8 cellular contexts compared by ENCODE assay signal in the genomic region with DNA sequence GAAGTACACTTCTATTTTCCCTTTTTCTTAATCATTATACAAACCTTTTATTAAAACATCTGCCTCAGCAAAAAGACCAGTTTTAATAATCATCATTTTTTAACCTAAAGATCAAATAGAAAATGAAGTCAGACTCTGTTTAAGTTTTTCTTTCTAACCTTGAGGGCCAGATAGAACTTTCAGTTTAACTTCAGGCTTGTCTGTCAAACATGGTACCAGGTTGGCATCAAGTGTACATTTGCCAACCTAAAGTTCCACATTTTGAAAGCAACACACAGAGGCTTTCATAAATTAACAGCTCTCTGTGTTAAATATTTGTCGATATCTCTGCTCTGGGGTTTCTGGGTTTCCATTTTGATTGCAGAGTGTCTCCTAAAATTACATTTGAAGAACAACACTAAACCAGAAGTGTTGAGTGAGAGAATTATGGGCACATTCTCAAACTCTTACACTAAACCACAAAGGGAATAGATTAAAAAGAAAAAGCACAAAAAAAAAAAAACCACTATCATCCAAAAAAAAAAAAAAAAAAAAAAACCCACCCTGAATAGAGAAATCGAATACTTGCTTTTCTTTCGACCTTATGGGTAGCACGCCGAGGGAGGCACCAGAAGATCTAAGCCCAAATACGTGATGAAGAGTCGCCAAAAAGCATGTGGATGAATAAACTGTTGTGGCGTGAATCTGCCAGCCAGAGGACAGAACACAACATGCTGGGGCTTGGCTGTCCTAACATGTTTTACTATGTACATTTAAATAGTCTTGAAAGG.
DNase-seq lines count a peak whose midpoint lies in the region; ATAC-seq and TF ChIP-seq lines count a peak whose summit lies in the region.

No MANE protein-coding gene starts in this region.

- peak overlapping the region in 1 of 2 donors; percentile 51 for H3K4me3 ChIP-seq in esophagus (ENCODE audit: low read depth in 1 of 2, low read length in 2 of 2)

- H3K36me3 Mint-ChIP-seq in neural crest cell (ENCODE audit: low read depth), result no peaks in the 10 kb centered on the region

- DNase-seq in AG20443 (ENCODE audit: low spot score) (peak; percentile 39), NCI-H446 (lab: John Stamatoyannopoulos, UW) (peak; percentile 77 to 84), neural crest cell (ENCODE audit: low read depth, low spot score) (no peak), NCI-H187 treated with DMSO at 0.1 percent for 48 hours (lab: John Stamatoyannopoulos, UW) (no peak)

- no peaks in the 10 kb centered on the region for H3K4me1 ChIP-seq in esophagus (ENCODE audit: control insufficient read depth in 2 of 2, insufficient read depth in 2 of 2, low read length in 1 of 2)

- H3K36me3 ChIP-seq in esophagus (ENCODE audit: control insufficient read depth in 2 of 2, insufficient read depth in 2 of 2, low read length in 1 of 2), result no peaks in the 10 kb centered on the region

- peaks cover 2% of the 10 kb centered on the region for H3K27me3 Mint-ChIP-seq in neural crest cell (ENCODE audit: low read depth)

- WGBS in esophagus, 2 donors, result 26 to 46% methylated on average over 8 of the region's 8 CpGs

- H3K9me3 Mint-ChIP-seq in neural crest cell, result no peaks in the 10 kb centered on the region

- H3K4me1 Mint-ChIP-seq in neural crest cell, result peaks cover 50% of the 10 kb centered on the region

- no peaks in the 10 kb centered on the region for H3K27me3 ChIP-seq in esophagus (ENCODE audit: control insufficient read depth in 1 of 2, insufficient read depth in 2 of 2, low read length in 2 of 2)

- H3K9me3 ChIP-seq in esophagus (ENCODE audit: control insufficient read depth in 2 of 2, insufficient read depth in 1 of 2, low read depth in 1 of 2, low read length in 1 of 2), result no peaks in the 10 kb centered on the region

- no peak for TF ChIP-seq CTCF in neural crest cell (conservative IDR thresholded peaks at IDR 0.05)

- no peak for ATAC-seq in GM18861 (IDR thresholded peaks at IDR 0.05; ENCODE audit: unreplicated experiment)
- no peak for ATAC-seq in HG03280 (IDR thresholded peaks at IDR 0.05; ENCODE audit: unreplicated experiment)
- ATAC-seq in HG03439 (IDR thresholded peaks at IDR 0.05; ENCODE audit: unreplicated experiment), result no peak

- H3K4me3 Mint-ChIP-seq in neural crest cell, result peak overlapping the region; percentile 21

- H3K27ac ChIP-seq in esophagus (ENCODE audit: low read depth in 2 of 2, low read length in 1 of 2), result peak overlapping the region; percentile 60 to 71

- no peak overlapping the region for H3K27ac Mint-ChIP-seq in neural crest cell (ENCODE audit: unreplicated experiment)

Comparison
In these comparisons a context has a peak if more than half of its experiments do, and no peak if none do; other contexts are left out.
1. DNase-seq: peak in AG20443 (single experiment) and NCI-H446 (2 of 2); none in neural crest cell (single experiment) and NCI-H187 treated with DMSO at 0.1 percent for 48 hours (single experiment).